9 cellular contexts compared by ENCODE assay signal in genomic region chr7:158655931-158656441, GRCh38. TPM values are rescaled to one million over a fixed set of nuclear protein-coding genes. Genes with fewer than 3 reads are reported as not detected.
DNase-seq lines count a peak whose midpoint lies in the region; ATAC-seq and TF ChIP-seq lines count a peak whose summit lies in the region.
"Had no signal": no experiment of that assay in that cellular context is flagged by ENCODE, and none has a peak within 500 bp of the region (broad histone marks: within the 10 kb centered on the region; RNA-seq: fewer than 3 reads in every experiment).

No MANE protein-coding gene starts in this region.

- ATAC-seq in GM18517 (IDR thresholded peaks at IDR 0.05; ENCODE audit: unreplicated experiment) (peak; percentile 96), GM21619 (IDR thresholded peaks at IDR 0.05; ENCODE audit: unreplicated experiment) (peak; percentile 97), HG03571 (IDR thresholded peaks at IDR 0.05; ENCODE audit: unreplicated experiment) (peak; percentile 97), left lung (peak; percentile 78)

- H3K4me3 ChIP-seq in left lung: no peak overlapping the region

- H3K36me3 ChIP-seq in left lung: peaks cover 0 to 45% of the 10 kb centered on the region in 2 donors

- H3K9me3 ChIP-seq in left lung: no peaks in the 10 kb centered on the region

- peak in 1 of 2 donors; percentile 43 for DNase-seq in left lung
- DNase-seq in mucosa of gallbladder (ENCODE audit: low spot score): no peak
- no peak for DNase-seq in DMS 273 (lab: John Stamatoyannopoulos, UW; ENCODE audit: unreplicated experiment)
- no peak for DNase-seq in NCI-H1694 (lab: John Stamatoyannopoulos, UW)
- no peak for DNase-seq in ecto neural progenitor cell (ENCODE audit: low spot score)
- DNase-seq: cortex of kidney had no signal

- H3K27me3 ChIP-seq in left lung: no peaks in the 10 kb centered on the region

- H3K27ac ChIP-seq in left lung: no peak overlapping the region

- TF ChIP-seq CTCF in left lung (IDR thresholded peaks at IDR 0.05): no peak

- intact Hi-C loops in left lung (cut with DNase I): no loop called here

- H3K4me1 ChIP-seq in left lung: no peaks in the 10 kb centered on the region

RNA-seq across cellular contexts. Expression of gene NCAPG2, which starts 48.6 kb away (rescaled TPM):
- total RNA-seq in left lung: 10 to 100 TPM; 13.5 to 15.2 TPM
- 7.5 TPM for total RNA-seq in mucosa of gallbladder
